Comparison of ENCODE assay signal across 23 cellular contexts in the genomic region with DNA sequence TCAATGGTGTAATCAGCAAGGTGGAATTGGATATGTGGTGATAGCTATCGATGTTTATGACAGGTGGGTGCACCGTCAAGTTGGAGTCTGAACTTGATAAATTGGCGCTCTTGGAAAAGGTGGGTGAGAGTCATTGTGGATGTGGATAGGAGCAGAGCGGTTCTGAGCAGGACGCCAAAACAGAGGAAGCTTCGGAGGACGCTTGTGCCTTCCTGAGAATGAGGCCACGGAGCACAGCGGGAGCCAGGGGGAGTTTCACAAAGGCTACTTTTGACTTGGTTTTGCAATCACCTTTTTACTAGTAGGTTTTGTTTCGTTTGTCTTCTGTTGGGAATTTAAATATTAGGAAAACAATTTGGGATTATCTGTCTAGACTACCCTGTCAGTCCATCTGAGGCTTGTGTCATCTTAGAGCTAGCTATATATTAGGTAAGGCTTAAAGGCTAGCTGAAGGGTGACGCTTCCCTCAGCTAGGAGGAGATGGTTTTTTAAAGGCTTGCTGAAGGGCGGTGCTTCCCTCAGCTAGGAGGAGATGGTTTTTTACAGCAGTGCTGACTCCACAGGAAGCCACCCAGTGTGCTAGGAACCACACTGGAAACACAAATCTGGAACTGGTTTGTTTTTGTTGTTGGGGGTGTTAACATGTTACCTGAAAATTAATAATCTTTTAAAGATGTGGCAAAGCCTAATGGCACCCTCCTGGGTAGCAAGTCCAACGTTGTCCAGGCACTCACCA.
"Had no signal": no experiment of that assay in that cellular context is flagged by ENCODE, and none has a peak within 500 bp of the region (broad histone marks: within the 10 kb centered on the region; RNA-seq: fewer than 3 reads in every experiment).

No MANE protein-coding gene starts in this region.

- H3K9ac ChIP-seq: neural progenitor cell had no signal

- H2AFZ ChIP-seq: neural progenitor cell had no signal

- DNase-seq: activated CD4-positive, alpha-beta T cell treated with anti-CD3 and anti-CD28 coated beads, Interleukin-2, amount 10 ng/mL, durations not matched to agents 7 days and 5 days; activated CD4-positive, CD25-positive, alpha-beta regulatory T cell treated with anti-CD3 and anti-CD28 coated beads, Interleukin-2, amount 50 U/mL, for 72 hours; activated CD8-positive, alpha-beta T cell treated with anti-CD3 and anti-CD28 coated beads for 36 hours; activated naive CD4-positive, alpha-beta T cell treated with Interleukin-2 at 50 U/mL for 16 hours; activated naive CD8-positive, alpha-beta T cell treated with anti-CD3 and anti-CD28 coated beads for 36 hours; activated T-cell treated with anti-CD3 and anti-CD28 coated beads, Interleukin-2, amount 50 U/mL, for 1 hour; amniotic stem cell; cerebellar nuclear complex; foreskin melanocyte; naive thymus-derived CD8-positive, alpha-beta T cell; stimulated activated CD4-positive, alpha-beta T cell treated with anti-CD3 and anti-CD28 coated beads, Interleukin-2, amount 100 ng/mL, for 48 hours; stimulated activated CD8-positive, alpha-beta memory T cell treated with anti-CD3 and anti-CD28 coated beads, Interleukin-4, amount 100 ng/mL, for 48 hours; stimulated activated naive B cell treated with anti-CD40 and anti-IgM and Interleukin-4, amounts not matched to agents 10 μg/mL and 1 μg/mL and 100 μg/mL, for 72 hours; testis; trophoblast cell; uterus had no signal

- H3K36me3 Mint-ChIP-seq: activated naive CD8-positive, alpha-beta T cell treated with anti-CD3 and anti-CD28 coated beads for 36 hours; mesothelial cell of epicardium; naive thymus-derived CD8-positive, alpha-beta T cell; neural progenitor cell had no signal

- H3K4me3 ChIP-seq: coronary artery, neural progenitor cell, testis, uterus had no signal

- H3K36me3 ChIP-seq: neural progenitor cell, uterus had no signal

- H3K4me2 ChIP-seq: neural progenitor cell had no signal

- H3K4me1 ChIP-seq: neural progenitor cell, testis, uterus had no signal

- H3K9me3 ChIP-seq: testis, uterus had no signal

- H3K4me1 Mint-ChIP-seq: activated CD4-positive, alpha-beta T cell treated with anti-CD3 and anti-CD28 coated beads, Interleukin-2, amount 10 ng/mL, durations not matched to agents 7 days and 5 days; activated naive CD8-positive, alpha-beta T cell treated with anti-CD3 and anti-CD28 coated beads for 36 hours; naive thymus-derived CD8-positive, alpha-beta T cell; stimulated activated naive B cell treated with anti-CD40 and anti-IgM and Interleukin-4, amounts not matched to agents 10 μg/mL and 1 μg/mL and 100 μg/mL, for 72 hours had no signal

- H3K27ac ChIP-seq: coronary artery, neural progenitor cell, testis, uterus, VCaP had no signal

- H3K27me3 ChIP-seq: testis, uterus had no signal

- FAIRE-seq: bronchial epithelial cell, endometrium had no signal

- H3K9me3 Mint-ChIP-seq: activated CD4-positive, alpha-beta T cell treated with anti-CD3 and anti-CD28 coated beads, Interleukin-2, amount 10 ng/mL, durations not matched to agents 7 days and 5 days; activated naive CD8-positive, alpha-beta T cell treated with anti-CD3 and anti-CD28 coated beads for 36 hours; activated T-helper 2 cell treated with anti-CD3 and anti-CD28 coated beads, Interferon-gamma antibody, Interleukin-2, Interleukin-4, amounts not matched to agents 10 μg/mL and 5 μg/mL and 100 μg/mL, durations not matched to agents 14 hours and 24 hours and 36 hours had no signal

- H3K27ac Mint-ChIP-seq: activated CD4-positive, alpha-beta T cell treated with anti-CD3 and anti-CD28 coated beads, Interleukin-2, amount 10 ng/mL, durations not matched to agents 7 days and 5 days; activated CD8-positive, alpha-beta T cell treated with anti-CD3 and anti-CD28 coated beads for 36 hours; activated naive CD8-positive, alpha-beta T cell treated with anti-CD3 and anti-CD28 coated beads for 36 hours; activated T-helper 2 cell treated with anti-CD3 and anti-CD28 coated beads, Interferon-gamma antibody, Interleukin-2, Interleukin-4, amounts not matched to agents 10 μg/mL and 5 μg/mL and 100 μg/mL, durations not matched to agents 14 hours and 24 hours and 36 hours; mesothelial cell of epicardium; naive thymus-derived CD8-positive, alpha-beta T cell; neural progenitor cell; stimulated activated naive B cell treated with anti-CD40 and anti-IgM and Interleukin-4, amounts not matched to agents 10 μg/mL and 1 μg/mL and 100 μg/mL, for 72 hours had no signal

- H3K4me3 Mint-ChIP-seq: activated CD4-positive, alpha-beta T cell treated with anti-CD3 and anti-CD28 coated beads, Interleukin-2, amount 10 ng/mL, durations not matched to agents 7 days and 5 days; activated CD8-positive, alpha-beta T cell treated with anti-CD3 and anti-CD28 coated beads for 36 hours; activated naive CD8-positive, alpha-beta T cell treated with anti-CD3 and anti-CD28 coated beads for 36 hours; mesothelial cell of epicardium; naive thymus-derived CD8-positive, alpha-beta T cell; neural progenitor cell; stimulated activated naive B cell treated with anti-CD40 and anti-IgM and Interleukin-4, amounts not matched to agents 10 μg/mL and 1 μg/mL and 100 μg/mL, for 72 hours had no signal
